In genomic region chr16:79721186-79721745, GRCh38 we compare ENCODE assay signal across 17 cellular contexts.
DNase-seq lines count a peak whose midpoint lies in the region; ATAC-seq and TF ChIP-seq lines count a peak whose summit lies in the region.
"Had no signal": no experiment of that assay in that cellular context is flagged by ENCODE, and none has a peak within 500 bp of the region (broad histone marks: within the 10 kb centered on the region; RNA-seq: fewer than 3 reads in every experiment).

No MANE protein-coding gene starts in this region.

- H3K4me3 ChIP-seq in coronary artery (no peak overlapping the region), tibial artery (no peak overlapping the region), SK-N-SH (ENCODE audit: low read depth in 2 of 2, low read length in 1 of 2) (no peak overlapping the region)
- H3K4me3 ChIP-seq: A549; BLaER1 treated with 17β-estradiol and CSF1 and Interleukin-3, amounts not matched to agents 10 nM and 100 nM; GM23248 had no signal

- no peaks in the 10 kb centered on the region for H4K20me1 ChIP-seq in SK-N-SH (ENCODE audit: insufficient read depth)
- H4K20me1 ChIP-seq: BLaER1 treated with 17β-estradiol and CSF1 and Interleukin-3, amounts not matched to agents 10 nM and 100 nM had no signal

- 33% methylated on average over 8 of the region's 8 CpGs for WGBS in SK-N-SH (ENCODE audit: low lambda C conversion rate)

- TF ChIP-seq CTCF in coronary artery (IDR thresholded peaks at IDR 0.05) (no peak), tibial artery (IDR thresholded peaks at IDR 0.05) (no peak), SK-N-SH (IDR thresholded peaks at IDR 0.05) (no peak)

- POLR2A ChIA-PET in SK-N-SH (lab: Yijun Ruan, JAX) = no interaction called here

- intact Hi-C loops in tibial artery (cut with DNase I; ENCODE audit: low total_unique reads) = no loop called here

- no peak for TF ChIP-seq EP300 in SK-N-SH (IDR thresholded peaks at IDR 0.05; ENCODE audit: borderline replicate concordance in 1 of 2, low read depth in 1 of 2, low read length in 1 of 2)

- H3K4me1 ChIP-seq in tibial artery (peaks cover 5 to 54% (median 34%) of the 10 kb centered on the region in 4 donors), SK-N-SH (ENCODE audit: control insufficient read depth in 1 of 2, insufficient read depth in 2 of 2, low read depth in 1 of 2, low read length in 1 of 2) (peaks cover 0 to 10% of the 10 kb centered on the region in 2 experiments; a peak in 2 of 4 replicates)
- H3K4me1 ChIP-seq: A549 had no signal

- H2AFZ ChIP-seq in SK-N-SH (ENCODE audit: low read depth) = no peak overlapping the region
- H2AFZ ChIP-seq: GM23248 had no signal

- H3K27me3 ChIP-seq in tibial artery (no peaks in the 10 kb centered on the region), SK-N-SH (ENCODE audit: insufficient read depth) (no peaks in the 10 kb centered on the region)
- H3K27me3 ChIP-seq: BLaER1 treated with 17β-estradiol and CSF1 and Interleukin-3, amounts not matched to agents 10 nM and 100 nM had no signal

- H3K36me3 ChIP-seq in tibial artery (no peaks in the 10 kb centered on the region), SK-N-SH (replicated peaks in 1 of 2; ENCODE audit: control insufficient read depth in 1 of 2, insufficient read depth in 2 of 2, low read length in 1 of 2) (no peaks in the 10 kb centered on the region)
- H3K36me3 ChIP-seq: BLaER1 treated with 17β-estradiol and CSF1 and Interleukin-3, amounts not matched to agents 10 nM and 100 nM had no signal

- no peaks in the 10 kb centered on the region for H3K9me2 ChIP-seq in SK-N-SH

- H3K4me2 ChIP-seq in SK-N-SH = no peak overlapping the region
- H3K4me2 ChIP-seq: A549; BLaER1 treated with 17β-estradiol and CSF1 and Interleukin-3, amounts not matched to agents 10 nM and 100 nM had no signal

- H3K9ac ChIP-seq in SK-N-SH = no peak overlapping the region
- H3K9ac ChIP-seq: BLaER1 treated with 17β-estradiol and CSF1 and Interleukin-3, amounts not matched to agents 10 nM and 100 nM; GM23248 had no signal

- DNase-seq in coronary artery (ENCODE audit: low spot score) (no peak), left lobe of liver (ENCODE audit: low spot score) (peak; percentile 48), putamen (ENCODE audit: low spot score) (peak; percentile 3), tibial artery (no peak), SK-N-SH (no peak)
- no peak for DNase-seq in stimulated activated CD4-positive, alpha-beta T cell treated with anti-CD3 and anti-CD28 coated beads, Interleukin-15, amount 100 ng/mL, for 24 hours
- DNase-seq: CD8-positive, alpha-beta memory T cell; DMS79 treated with DMSO at 0.1 percent for 48 hours; GM23248; HCEC 1CT; NCI-H187; NCI-H526 treated with DMSO at 0.1 percent for 48 hours had no signal

- CTCF ChIA-PET in SK-N-SH (lab: Yijun Ruan, JAX) = no interaction called here

- no peak for TF ChIP-seq RAD21 in SK-N-SH (IDR thresholded peaks at IDR 0.05; ENCODE audit: low read length)

- ATAC-seq in left lobe of liver (peak; percentile 58), HG02571 (IDR thresholded peaks at IDR 0.05; ENCODE audit: unreplicated experiment) (no peak)
- no peak for ATAC-seq in activated CD4-positive, CD25-positive, alpha-beta regulatory T cell treated with anti-CD3 and anti-CD28 coated beads, Interleukin-2, amount 50 U/mL, for 24 hours
- ATAC-seq: A549 had no signal

- H3F3A ChIP-seq in SK-N-SH (replicated peaks; ENCODE audit: insufficient read depth) = no peaks in the 10 kb centered on the region

- H3K79me2 ChIP-seq in SK-N-SH (ENCODE audit: insufficient read depth) = no peaks in the 10 kb centered on the region

- no peaks in the 10 kb centered on the region for H3K9me3 ChIP-seq in tibial artery
- H3K9me3 ChIP-seq in SK-N-SH = no peaks in the 10 kb centered on the region
- H3K9me3 ChIP-seq: A549; BLaER1 treated with 17β-estradiol and CSF1 and Interleukin-3, amounts not matched to agents 10 nM and 100 nM had no signal

- H3K27ac ChIP-seq in coronary artery = peak overlapping the region; percentile 13 to 32
- peak overlapping the region; percentile 59 to 68 for H3K27ac ChIP-seq in tibial artery
- no peak overlapping the region for H3K27ac ChIP-seq in SK-N-SH (ENCODE audit: low read depth in 2 of 2, low read length in 1 of 2)
- H3K27ac ChIP-seq: A549; BLaER1 treated with 17β-estradiol and CSF1 and Interleukin-3, amounts not matched to agents 10 nM and 100 nM; GM23248; HL-60 had no signal

TF ChIP-seq in SK-N-SH, 30 proteins besides CTCF, POLR2A, EP300 and RAD21:
- no peak for TF ChIP-seq IRF3 (IDR thresholded peaks at IDR 0.05; ENCODE audit: low read depth, low read length)
- TF ChIP-seq GATA2 (CRISPR knock-in tag; IDR thresholded peaks at IDR 0.05) = no peak
- no peak for TF ChIP-seq SMC3 (IDR thresholded peaks at IDR 0.05; ENCODE audit: low read depth, low read length)
- no peak for TF ChIP-seq RXRA (IDR thresholded peaks at IDR 0.05; ENCODE audit: borderline replicate concordance, low read depth)
- TF ChIP-seq REST (IDR thresholded peaks at IDR 0.05; ENCODE audit: low read depth, low read length) = no peak
- no peak for TF ChIP-seq NRF1 (IDR thresholded peaks at IDR 0.05; ENCODE audit: low read depth, low read length)
- no peak for TF ChIP-seq GABPA (IDR thresholded peaks at IDR 0.05; ENCODE audit: low read depth)
- TF ChIP-seq TCF12 (IDR thresholded peaks at IDR 0.05) = no peak
- TF ChIP-seq USF2 (IDR thresholded peaks at IDR 0.05; ENCODE audit: borderline replicate concordance, low read depth, low read length) = no peak
- TF ChIP-seq EZH2phosphoT487 (IDR thresholded peaks at IDR 0.05; ENCODE audit: borderline replicate concordance, low read depth) = no peak
- no peak for TF ChIP-seq RCOR1 (IDR thresholded peaks at IDR 0.05; ENCODE audit: low read length)
- TF ChIP-seq MEF2A (IDR thresholded peaks at IDR 0.05; ENCODE audit: borderline replicate concordance, low read depth) = no peak
- no peak for TF ChIP-seq FOXM1 (IDR thresholded peaks at IDR 0.05; ENCODE audit: low read depth)
- TF ChIP-seq MAX (IDR thresholded peaks at IDR 0.05; ENCODE audit: low read depth) = no peak
- TF ChIP-seq NFIC (IDR thresholded peaks at IDR 0.05; ENCODE audit: borderline replicate concordance) = no peak
- TF ChIP-seq ZBTB33 (IDR thresholded peaks at IDR 0.05; ENCODE audit: borderline replicate concordance, low read depth) = no peak

Comparison
In these comparisons a context has a peak if more than half of its experiments do, and no peak if none do; other contexts are left out.
1. DNase-seq: peak in left lobe of liver (single experiment) and putamen (single experiment); none in coronary artery (single experiment), tibial artery (0 of 2), SK-N-SH (single experiment) and stimulated activated CD4-positive, alpha-beta T cell treated with anti-CD3 and anti-CD28 coated beads, Interleukin-15, amount 100 ng/mL, for 24 hours (single experiment).
2. H3K27ac ChIP-seq: peak in coronary artery (2 of 2) and tibial artery (2 of 2); none in SK-N-SH (0 of 2).